Comparison of ENCODE assay signal across 36 cellular contexts in the genomic region with DNA sequence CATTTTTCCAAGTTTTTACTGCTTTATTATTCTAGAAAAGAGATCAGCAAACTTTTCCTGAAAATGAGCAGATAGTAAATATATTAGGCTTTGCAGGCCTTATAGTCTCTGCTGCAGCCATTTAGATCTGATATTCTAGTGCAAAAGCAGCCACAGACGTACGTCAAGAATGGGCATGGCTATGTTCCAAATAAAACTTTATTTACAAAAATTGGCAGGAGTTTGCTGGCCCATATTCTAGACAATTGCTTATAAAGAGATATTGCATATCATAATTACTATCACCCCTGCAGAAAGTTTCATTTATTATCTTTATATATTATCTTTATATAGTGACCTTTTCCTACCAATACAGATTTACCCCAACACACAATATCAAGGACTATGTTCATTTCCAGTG.
"Had no signal": no experiment of that assay in that cellular context is flagged by ENCODE, and none has a peak within 500 bp of the region (broad histone marks: within the 10 kb centered on the region; RNA-seq: fewer than 3 reads in every experiment).

No MANE protein-coding gene starts in this region.

- DNase-seq: Karpas-422, Kasumi-1, MG63, MM.1S, MV-4-11, NCI-H1048, NCI-H1092, NCI-H1092 treated with DMSO at 0.1 percent for 48 hours, NCI-H1105, NCI-H1105 treated with DMSO at 0.1 percent for 48 hours, NCI-H1417, NCI-H1417 treated with DMSO at 0.1 percent for 48 hours, NCI-H1436, NCI-H1436 treated with DMSO at 0.1 percent for 48 hours, NCI-H146, NCI-H1694, NCI-H1694 treated with DMSO at 0.1 percent for 48 hours, NCI-H187, NCI-H187 treated with DMSO at 0.1 percent for 48 hours, NCI-H1930, NCI-H2029, NCI-H2029 treated with DMSO at 0.1 percent for 48 hours, NCI-H2081, NCI-H2081 treated with DMSO at 0.1 percent for 48 hours, NCI-H2107, NCI-H2171, NCI-H2171 treated with DMSO at 0.1 percent for 48 hours, NCI-H2227 treated with DMSO at 0.1 percent for 48 hours, NCI-H226, NCI-H345, NCI-H446, NCI-H446 treated with DMSO at 0.1 percent for 48 hours, NCI-H510A, NCI-H510A treated with DMSO at 0.1 percent for 48 hours, NCI-H524 had no signal

- H3K4me3 ChIP-seq: MG63 had no signal

- H3K9me3 ChIP-seq: MG63 had no signal

- H3K4me2 ChIP-seq: KMS-11 had no signal

- H3K27ac ChIP-seq: KMS-11 had no signal

- H3K27me3 ChIP-seq: MG63 had no signal

- H3K36me3 ChIP-seq: MG63 had no signal

- H3K9ac ChIP-seq: KMS-11 had no signal
